In the genomic region with DNA sequence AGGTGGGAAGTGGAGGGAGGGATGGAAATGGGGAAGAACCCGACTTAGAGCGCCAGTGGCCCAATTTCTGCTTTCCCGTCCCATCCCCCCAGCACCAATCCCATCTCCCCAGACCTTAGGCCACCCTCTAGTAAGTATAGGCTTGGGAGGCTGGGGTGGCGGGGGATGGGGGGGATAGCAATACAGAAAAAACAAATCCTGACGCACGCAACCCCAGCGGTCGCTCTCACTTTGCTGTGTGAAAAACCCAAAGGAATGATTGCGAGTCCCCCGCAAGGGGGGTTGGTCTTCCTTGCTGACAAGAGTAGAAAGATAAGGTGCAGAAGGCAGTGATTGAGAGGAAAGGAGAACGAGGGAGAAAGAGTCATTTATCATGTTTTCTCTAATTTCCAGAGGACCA, we compare ENCODE assay signal across 8 cellular contexts. TPM values are rescaled to one million over a fixed set of nuclear protein-coding genes. Genes with fewer than 3 reads are reported as not detected.
DNase-seq lines count a peak whose midpoint lies in the region; ATAC-seq and TF ChIP-seq lines count a peak whose summit lies in the region.

No MANE protein-coding gene starts in this region.

- H4K12ac ChIP-seq in trophoblast cell (ENCODE audit: low read depth, low read length) = no peak overlapping the region

- no peak for ATAC-seq in GM18868 (IDR thresholded peaks at IDR 0.05; ENCODE audit: unreplicated experiment)
- no peak for ATAC-seq in HG02571 (IDR thresholded peaks at IDR 0.05; ENCODE audit: unreplicated experiment)

- H3K9me3 ChIP-seq in trophoblast cell (ENCODE audit: insufficient read depth, low read depth, low read length) (no peaks in the 10 kb centered on the region), OCI-LY7 (ENCODE audit: low read length) (no peaks in the 10 kb centered on the region)

- H4K20me1 ChIP-seq in OCI-LY7 (ENCODE audit: insufficient read depth, low read length) = no peaks in the 10 kb centered on the region

- H3K4me2 ChIP-seq in trophoblast cell (ENCODE audit: low read length) = peak overlapping the region; percentile 71
- H3K4me2 ChIP-seq in OCI-LY7 (ENCODE audit: low read length) = no peak overlapping the region

- intact Hi-C loops in OCI-LY7 (cut with micrococcal nuclease; ENCODE audit: unreplicated experiment) = no loop called here

- no peaks in the 10 kb centered on the region for H3K27me3 ChIP-seq in trophoblast cell (ENCODE audit: insufficient read depth, low read length)

- H3K79me1 ChIP-seq in trophoblast cell (ENCODE audit: low read length) = peaks cover 6% of the 10 kb centered on the region

- no peak overlapping the region for H3K4ac ChIP-seq in trophoblast cell (ENCODE audit: low read depth, low read length)

- H3K27ac ChIP-seq in trophoblast cell (ENCODE audit: low read depth, low read length) (no peak overlapping the region), OCI-LY7 (ENCODE audit: low read depth, low read length, poor library complexity, severe bottlenecking) (no peak overlapping the region)

- no peak overlapping the region for H2BK120ac ChIP-seq in trophoblast cell (ENCODE audit: insufficient read depth, low read length, poor library complexity)

- H3K79me2 ChIP-seq in trophoblast cell (ENCODE audit: control insufficient read depth, insufficient read depth, low read length, poor library complexity) (no peaks in the 10 kb centered on the region), OCI-LY7 (ENCODE audit: insufficient read depth, low read depth, low read length) (no peaks in the 10 kb centered on the region)

- H3K4me1 ChIP-seq in trophoblast cell (ENCODE audit: control insufficient read depth in 1 of 2, insufficient read depth in 2 of 2, low read length in 2 of 2) (peaks cover 4 to 5% of the 10 kb centered on the region in 2 experiments), OCI-LY7 (ENCODE audit: insufficient read depth, low read length, poor library complexity, severe bottlenecking) (no peaks in the 10 kb centered on the region)

- no peak overlapping the region for H2BK5ac ChIP-seq in trophoblast cell (ENCODE audit: low read depth, low read length, poor library complexity)

- no peak overlapping the region for H3K23ac ChIP-seq in trophoblast cell (ENCODE audit: low read length)

- no CpG with 5 or more reads among the region's 11 CpGs for WGBS in trophoblast cell (ENCODE audit: extremely low coverage, insufficient coverage, insufficient read length)

- CTCF ChIA-PET in OCI-LY7 (lab: Charles Lee; ENCODE audit: unreplicated experiment) = no interaction called here

- POLR2A ChIA-PET in OCI-LY7 (lab: Charles Lee) = no interaction called here

- no peak overlapping the region for H3K14ac ChIP-seq in trophoblast cell (ENCODE audit: low read length)

- H3K4me3 ChIP-seq in fibroblast of mammary gland (ENCODE audit: control insufficient read depth, low read depth, low read length) (peak overlapping the region; percentile 62), trophoblast cell (ENCODE audit: low read depth, low read length) (peak overlapping the region; percentile 85), OCI-LY7 (ENCODE audit: low read depth, low read length, poor library complexity, severe bottlenecking) (no peak overlapping the region)

- H4K8ac ChIP-seq in trophoblast cell (ENCODE audit: low read depth, low read length) = no peak overlapping the region

- H2AFZ ChIP-seq in trophoblast cell (ENCODE audit: insufficient read depth, low read length, poor library complexity) (no peak overlapping the region), OCI-LY7 (ENCODE audit: low read length) (no peak overlapping the region)

- H4K91ac ChIP-seq in trophoblast cell (ENCODE audit: low read depth, low read length) = no peak overlapping the region

- H3K36me3 ChIP-seq in trophoblast cell (ENCODE audit: control insufficient read depth in 1 of 2, insufficient read depth in 2 of 2, low read length in 2 of 2) (no peaks in the 10 kb centered on the region), OCI-LY7 (ENCODE audit: insufficient read depth, low read length) (no peaks in the 10 kb centered on the region)

- H3K9me2 ChIP-seq in OCI-LY7 (ENCODE audit: insufficient read depth, low read length) = no peaks in the 10 kb centered on the region

- no TSS peak for BruUV-seq in OCI-LY7 (replicated peaks; lab: Mats Ljungman, UMichigan)

- TF ChIP-seq CTCF in fibroblast of mammary gland (conservative IDR thresholded peaks at IDR 0.05; ENCODE audit: control insufficient read depth, insufficient read depth, low read depth, low read length) (no peak), OCI-LY7 (conservative IDR thresholded peaks at IDR 0.05; ENCODE audit: low read length) (no peak)

- H3K9ac ChIP-seq in trophoblast cell (ENCODE audit: low read length) = no peak overlapping the region

- no peak overlapping the region for H3K18ac ChIP-seq in trophoblast cell (ENCODE audit: low read length)

- peak; percentile 60 for DNase-seq in ELF-1 (ENCODE audit: low read depth, low spot score)
- DNase-seq in NCI-H82 treated with DMSO at 0.1 percent for 48 hours (lab: John Stamatoyannopoulos, UW; ENCODE audit: unreplicated experiment) = peak; percentile 17
- DNase-seq in fibroblast of mammary gland (ENCODE audit: low read depth) = no peak
- DNase-seq in trophoblast cell = no peak
- no peak for DNase-seq in SKM-1 treated with dmso at 0.1 percent for 144 hours (lab: John Stamatoyannopoulos, UW; ENCODE audit: unreplicated experiment)
- no peak for DNase-seq in OCI-LY7 (ENCODE audit: low spot score)

- H2BK12ac ChIP-seq in trophoblast cell (ENCODE audit: low read length) = no peak overlapping the region

- H2AK5ac ChIP-seq in trophoblast cell (ENCODE audit: low read length) = no peak overlapping the region

RNA-seq across cellular contexts. Expression of gene CPE, which starts 0.9 kb away (rescaled TPM):
- 102 and 117 TPM in 2 replicates for polyA plus RNA-seq in trophoblast cell (2013)
- not detected in 2 replicates for total RNA-seq in OCI-LY7 (2014; rRNA removed; shearing (Covaris generic))
- not detected in 2 replicates for total RNA-seq in OCI-LY7 (2022)

RNA-seq across cellular contexts. Expression of gene MSMO1, which starts 52.2 kb away (rescaled TPM):
- 219 and 220 TPM in 2 replicates for polyA plus RNA-seq in trophoblast cell (2013)
- total RNA-seq in OCI-LY7 (2014; rRNA removed; shearing (Covaris generic)) = 36.3 and 41.6 TPM in 2 replicates
- total RNA-seq in OCI-LY7 (2022) = 88.0 and 91.5 TPM in 2 replicates

Comparison
In these comparisons a context has a peak if more than half of its experiments do, and no peak if none do; other contexts are left out.
1. DNase-seq: peak in ELF-1 (single experiment) and NCI-H82 treated with DMSO at 0.1 percent for 48 hours (single experiment); none in fibroblast of mammary gland (single experiment), trophoblast cell (0 of 2), SKM-1 treated with dmso at 0.1 percent for 144 hours (single experiment) and OCI-LY7 (single experiment).